Comparison of ENCODE assay signal across 10 cellular contexts in the genomic region with DNA sequence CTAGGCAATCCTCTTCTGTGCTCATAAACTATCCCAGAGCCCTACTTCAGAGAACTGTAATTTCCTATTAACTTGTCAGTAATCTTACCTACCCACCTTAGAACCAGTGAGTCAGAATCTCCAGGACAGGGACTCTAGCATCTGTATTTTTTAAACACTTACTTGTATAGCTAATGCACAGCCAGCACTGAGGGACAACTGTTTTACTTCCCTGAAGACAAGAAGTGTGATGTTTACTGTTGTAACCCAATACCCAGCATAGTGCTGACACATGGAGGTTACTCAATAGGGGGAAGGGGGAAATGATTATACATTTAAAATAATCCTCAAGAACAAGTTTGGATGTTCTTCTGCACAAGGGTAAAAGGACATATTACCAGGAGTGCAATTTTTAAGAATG.
DNase-seq lines count a peak whose midpoint lies in the region; ATAC-seq and TF ChIP-seq lines count a peak whose summit lies in the region.
"Had no signal": no experiment of that assay in that cellular context is flagged by ENCODE, and none has a peak within 500 bp of the region (broad histone marks: within the 10 kb centered on the region; RNA-seq: fewer than 3 reads in every experiment).

No MANE protein-coding gene starts in this region.

- in situ Hi-C loops in GM23248 (cut with MboI), result no loop called here

- H4K8ac ChIP-seq in mesenchymal stem cell (ENCODE audit: low read length), result no peak overlapping the region

- H2AFZ ChIP-seq in GM23248, result no peak overlapping the region
- H2AFZ ChIP-seq in mesenchymal stem cell (ENCODE audit: low read depth, low read length), result no peak overlapping the region

- no peak for TF ChIP-seq CTCF in NB4 (IDR thresholded peaks at IDR 0.05; ENCODE audit: low read depth, low read length)
- no peak for TF ChIP-seq CTCF in Peyer's patch (IDR thresholded peaks at IDR 0.05)

- no peaks in the 10 kb centered on the region for H4K20me1 ChIP-seq in GM23248 (ENCODE audit: insufficient read depth)

- POLR2A ChIA-PET in CD4-positive, alpha-beta memory T cell (lab: Charles Lee; ENCODE audit: partially characterized antibody), result no interaction called here

- H3K4me1 Mint-ChIP-seq in CD4-positive, alpha-beta memory T cell, result peaks cover 0 to 7% (median 3%) of the 10 kb centered on the region in 4 donors

- no peak overlapping the region for H3K14ac ChIP-seq in mesenchymal stem cell (ENCODE audit: low read length in 2 of 2)

- H2AK5ac ChIP-seq in mesenchymal stem cell (ENCODE audit: low read length, severe bottlenecking), result no peak overlapping the region

- no peak overlapping the region for H3K9ac ChIP-seq in GM23248
- no peak overlapping the region for H3K9ac ChIP-seq in mesenchymal stem cell (ENCODE audit: low read length)

- no peak overlapping the region for H3K18ac ChIP-seq in mesenchymal stem cell (ENCODE audit: low read depth in 1 of 2, low read length in 2 of 2)

- no peak overlapping the region for H3K4me3 Mint-ChIP-seq in CD4-positive, alpha-beta memory T cell
- H3K4me3 Mint-ChIP-seq: activated naive CD8-positive, alpha-beta T cell had no signal

- H3K79me1 ChIP-seq in mesenchymal stem cell (replicated peaks; ENCODE audit: low read length, poor library complexity, severe bottlenecking), result no peaks in the 10 kb centered on the region

- no peak overlapping the region for H3K4me3 ChIP-seq in GM23248
- no peak overlapping the region for H3K4me3 ChIP-seq in NB4 (ENCODE audit: low read depth, low read length)
- no peak overlapping the region for H3K4me3 ChIP-seq in mesenchymal stem cell (ENCODE audit: insufficient read depth in 1 of 2, low read depth in 1 of 2, low read length in 2 of 2)
- no peak overlapping the region for H3K4me3 ChIP-seq in CD4-positive, alpha-beta memory T cell (ENCODE audit: low read length in 2 of 2)
- no peak overlapping the region for H3K4me3 ChIP-seq in Peyer's patch

- H2BK120ac ChIP-seq in mesenchymal stem cell (ENCODE audit: low read depth, low read length), result no peak overlapping the region

- no peaks in the 10 kb centered on the region for H3K79me2 ChIP-seq in GM23248 (ENCODE audit: insufficient read depth)

- no peak for ATAC-seq in GM21825 (IDR thresholded peaks at IDR 0.05; ENCODE audit: unreplicated experiment)

- peaks cover 0 to 3% of the 10 kb centered on the region in 2 donors for H3K36me3 Mint-ChIP-seq in CD4-positive, alpha-beta memory T cell

- CTCF ChIA-PET in CD4-positive, alpha-beta memory T cell (lab: Charles Lee; ENCODE audit: partially characterized antibody), result no interaction called here

- no peak for TF ChIP-seq POLR2A in NB4 (IDR thresholded peaks at IDR 0.05; ENCODE audit: extremely low read depth, insufficient read length)
- TF ChIP-seq POLR2A in Peyer's patch (IDR thresholded peaks at IDR 0.05), result no peak

- no peaks in the 10 kb centered on the region for H3K36me3 ChIP-seq in GM23248 (ENCODE audit: low read depth)
- H3K36me3 ChIP-seq in mesenchymal stem cell (ENCODE audit: control insufficient read depth in 1 of 2, insufficient read depth in 2 of 2, low read depth in 1 of 2, low read length in 2 of 2), result no peaks in the 10 kb centered on the region
- H3K36me3 ChIP-seq in CD4-positive, alpha-beta memory T cell (ENCODE audit: insufficient read depth, low read length), result no peaks in the 10 kb centered on the region
- H3K36me3 ChIP-seq in Peyer's patch, result no peaks in the 10 kb centered on the region

- no peaks in the 10 kb centered on the region for H3K9me2 ChIP-seq in GM23248 (ENCODE audit: insufficient read depth)

- no peaks in the 10 kb centered on the region for H3K27me3 ChIP-seq in GM23248 (replicated peaks; ENCODE audit: insufficient read depth)
- H3K27me3 ChIP-seq in mesenchymal stem cell (ENCODE audit: control insufficient read depth in 1 of 2, insufficient read depth in 1 of 2, low read length in 2 of 2), result no peaks in the 10 kb centered on the region
- no peaks in the 10 kb centered on the region for H3K27me3 ChIP-seq in CD4-positive, alpha-beta memory T cell (ENCODE audit: insufficient read depth, low read length)
- H3K27me3 ChIP-seq in Peyer's patch, result no peaks in the 10 kb centered on the region

- peaks cover 13% of the 10 kb centered on the region; the same call in 1 of the 2 replicates for H3F3A ChIP-seq in GM23248 (ENCODE audit: insufficient read depth)

- peaks cover 23% of the 10 kb centered on the region for H3K4me1 ChIP-seq in GM23248 (ENCODE audit: insufficient read depth)
- H3K4me1 ChIP-seq in mesenchymal stem cell (ENCODE audit: control insufficient read depth, insufficient read depth, low read depth, low read length), result no peaks in the 10 kb centered on the region
- H3K4me1 ChIP-seq in CD4-positive, alpha-beta memory T cell (ENCODE audit: insufficient read depth, low read length), result no peaks in the 10 kb centered on the region
- no peaks in the 10 kb centered on the region for H3K4me1 ChIP-seq in Peyer's patch

- no peak overlapping the region for H3K23ac ChIP-seq in mesenchymal stem cell (ENCODE audit: low read length in 2 of 2)

- no peak overlapping the region for H2BK5ac ChIP-seq in mesenchymal stem cell (ENCODE audit: low read depth, low read length, poor library complexity, severe bottlenecking)

- no peaks in the 10 kb centered on the region for H3K27me3 Mint-ChIP-seq in CD4-positive, alpha-beta memory T cell
- H3K27me3 Mint-ChIP-seq: activated naive CD8-positive, alpha-beta T cell had no signal

- intact Hi-C loops in CD4-positive, alpha-beta memory T cell (cut with micrococcal nuclease), result no loop called here

- H2BK12ac ChIP-seq in mesenchymal stem cell (ENCODE audit: low read length in 2 of 2), result no peak overlapping the region

- H3K9me3 Mint-ChIP-seq in CD4-positive, alpha-beta memory T cell, result no peaks in the 10 kb centered on the region

- H3K9me3 ChIP-seq in GM23248 (ENCODE audit: low read depth), result no peaks in the 10 kb centered on the region
- no peaks in the 10 kb centered on the region for H3K9me3 ChIP-seq in mesenchymal stem cell (ENCODE audit: control insufficient read depth, low read length)
- H3K9me3 ChIP-seq in CD4-positive, alpha-beta memory T cell (ENCODE audit: control insufficient read depth in 1 of 2, low read length in 2 of 2), result no peaks in the 10 kb centered on the region
- H3K9me3 ChIP-seq in Peyer's patch, result no peaks in the 10 kb centered on the region

- H3K4ac ChIP-seq in mesenchymal stem cell (ENCODE audit: low read depth in 1 of 2, low read length in 2 of 2), result no peak overlapping the region

- H4K91ac ChIP-seq in mesenchymal stem cell (ENCODE audit: low read length), result no peak overlapping the region

- H3K27ac ChIP-seq in GM23248 (no peak overlapping the region), mesenchymal stem cell (ENCODE audit: low read length, poor library complexity, severe bottlenecking) (peak overlapping the region; percentile 49), Peyer's patch (no peak overlapping the region)
- no peak overlapping the region for H3K27ac ChIP-seq in CD4-positive, alpha-beta memory T cell (ENCODE audit: low read depth, low read length)

- H3K4me2 ChIP-seq in GM23248 (ENCODE audit: unreplicated experiment), result peak overlapping the region; percentile 2
- peak overlapping the region; percentile 30 for H3K4me2 ChIP-seq in mesenchymal stem cell (ENCODE audit: low read length, poor library complexity, severe bottlenecking)

- H2BK15ac ChIP-seq in mesenchymal stem cell (ENCODE audit: low read depth, poor library complexity, severe bottlenecking), result no peak overlapping the region

- H3K27ac Mint-ChIP-seq in CD4-positive, alpha-beta memory T cell, result no peak overlapping the region
- H3K27ac Mint-ChIP-seq: activated naive CD8-positive, alpha-beta T cell had no signal

- DNase-seq in GM23248 (peak; percentile 26), NB4 (ENCODE audit: low read depth) (peak; percentile 42), SW480 (ENCODE audit: low spot score) (peak; percentile 1), mesenchymal stem cell (peak; percentile 74), ureter (ENCODE audit: low spot score) (no peak), Peyer's patch (no peak)
- no peak for DNase-seq in CD4-positive, alpha-beta memory T cell
- DNase-seq: activated CD4-positive, alpha-beta T cell treated with anti-CD3 and anti-CD28 coated beads, Interleukin-2, amount 50 U/mL, for 1 hour had no signal

Comparison
In these comparisons a context has a peak if more than half of its experiments do, and no peak if none do; other contexts are left out.
1. DNase-seq: peak in GM23248 (single experiment), NB4 (single experiment), SW480 (single experiment) and mesenchymal stem cell (single experiment); none in ureter (single experiment), CD4-positive, alpha-beta memory T cell (0 of 5) and Peyer's patch (0 of 3).